Comparison of ENCODE assay signal across 1 cellular context in the genomic region with DNA sequence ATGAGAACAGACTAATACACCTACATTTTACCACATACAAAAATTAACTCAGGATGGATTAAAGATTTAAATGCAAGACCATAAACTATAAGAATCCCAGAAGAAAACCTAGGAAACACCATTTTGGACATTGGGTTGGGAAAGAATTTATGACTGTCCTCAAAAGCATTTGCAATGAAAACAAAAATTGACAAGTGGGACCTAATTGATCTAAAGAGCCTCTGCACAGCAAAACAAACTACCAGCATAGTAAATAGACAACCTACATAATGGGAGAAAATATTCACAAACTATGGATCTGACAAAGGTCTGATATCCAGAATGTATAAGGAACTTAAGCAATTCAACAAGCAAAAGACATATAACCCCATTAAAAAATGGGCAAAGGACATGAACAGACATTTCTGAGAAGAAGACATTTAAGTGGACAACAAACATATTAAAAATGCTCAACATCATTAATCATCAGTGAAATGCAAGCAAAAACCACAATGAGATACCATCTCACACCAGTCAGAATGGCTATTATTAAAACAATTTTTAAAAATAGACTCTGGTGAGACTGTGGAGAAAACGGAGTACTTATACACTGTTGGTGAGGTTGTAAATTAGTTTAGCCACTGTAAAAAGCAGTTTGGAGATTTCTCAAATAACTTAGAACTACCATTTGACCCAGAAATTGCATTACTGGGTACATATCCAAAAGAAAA.
TF ChIP-seq lines count a peak whose summit lies in the region.

No MANE protein-coding gene starts in this region.

TF ChIP-seq in SK-N-SH treated with all-trans-retinoic acid at 6 μM for 48 hours, 23 proteins besides CTCF, POLR2A, EP300 and RAD21 (continued from another document):
- no peak for TF ChIP-seq CREB5 (CRISPR knock-in tag; IDR thresholded peaks at IDR 0.05; ENCODE audit: low read depth)
- no peak for TF ChIP-seq SNAI2 (CRISPR knock-in tag; IDR thresholded peaks at IDR 0.05)
- no peak for TF ChIP-seq ZFP30 (CRISPR knock-in tag; IDR thresholded peaks at IDR 0.05)
- no peak for TF ChIP-seq ZFP3 (CRISPR knock-in tag; IDR thresholded peaks at IDR 0.05)
- TF ChIP-seq ZNF565 (CRISPR knock-in tag; conservative IDR thresholded peaks at IDR 0.05; ENCODE audit: low read depth), result no peak
